21 cellular contexts compared by ENCODE assay signal in the genomic region with DNA sequence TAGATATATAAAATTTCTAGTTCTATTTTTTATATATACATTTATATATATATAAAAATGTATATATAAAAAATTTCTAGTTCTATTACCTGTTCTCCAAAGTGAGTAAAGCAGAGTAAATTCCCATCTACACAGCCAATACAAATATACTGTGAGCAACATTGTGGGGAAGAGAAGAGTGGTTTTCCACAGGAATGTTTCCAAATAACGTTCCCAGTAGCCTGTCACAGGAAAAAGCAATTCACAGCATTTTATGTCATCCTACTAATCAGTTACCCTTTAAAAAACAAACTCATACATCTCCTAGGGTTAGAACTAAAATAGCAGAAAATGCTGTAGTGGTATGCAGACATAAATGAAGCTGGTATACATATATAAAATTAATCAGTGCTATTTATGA.
"Had no signal": no experiment of that assay in that cellular context is flagged by ENCODE, and none has a peak within 500 bp of the region (broad histone marks: within the 10 kb centered on the region; RNA-seq: fewer than 3 reads in every experiment).

No MANE protein-coding gene starts in this region.

- FAIRE-seq: kidney, urothelium cell line had no signal

- H3K27me3 ChIP-seq: dorsolateral prefrontal cortex, gastrocnemius medialis, right lobe of liver, spleen had no signal

- H3K36me3 ChIP-seq: prostate gland had no signal

- DNase-seq: cortex of kidney; dorsolateral prefrontal cortex; effector CD8-positive, alpha-beta T cell; gastrocnemius medialis; glutamatergic neuron; kidney; mammary epithelial cell; naive thymus-derived CD4-positive, alpha-beta T cell; nephron progenitor cell; retina; right lobe of liver; spleen; stimulated activated CD4-positive, alpha-beta T cell treated with anti-CD3 and anti-CD28 coated beads, Interleukin-15, amount 100 ng/mL, for 24 hours; stimulated activated CD4-positive, alpha-beta T cell treated with anti-CD3 and anti-CD28 coated beads, Interleukin-1b, Interleukin-23, amount 100 ng/mL, for 48 hours; stimulated activated CD4-positive, alpha-beta T cell treated with anti-CD3 and anti-CD28 coated beads, Interleukin-4, amount 100 ng/mL, for 4 hours; stimulated activated naive B cell treated with anti-CD40 and anti-IgM and Interleukin-4, amounts not matched to agents 10 μg/mL and 1 μg/mL and 100 μg/mL, for 72 hours; stimulated activated naive CD8-positive, alpha-beta T cell treated with anti-CD3 and anti-CD28 coated beads, Interleukin-15, amount 100 ng/mL, for 72 hours; trophoblast cell had no signal

- H3K4me3 ChIP-seq: dorsolateral prefrontal cortex, gastrocnemius medialis, prostate gland, right lobe of liver, spleen had no signal

- ATAC-seq: gastrocnemius medialis; left lobe of liver; naive thymus-derived CD4-positive, alpha-beta T cell; right lobe of liver; stimulated activated naive B cell treated with anti-CD40 and anti-IgM and Interleukin-4, amounts not matched to agents 10 μg/mL and 1 μg/mL and 100 μg/mL, for 72 hours; stimulated activated naive CD8-positive, alpha-beta T cell treated with anti-CD3 and anti-CD28 coated beads, Interleukin-15, amount 100 ng/mL, for 72 hours had no signal
